8 cellular contexts compared by ENCODE assay signal in the genomic region with DNA sequence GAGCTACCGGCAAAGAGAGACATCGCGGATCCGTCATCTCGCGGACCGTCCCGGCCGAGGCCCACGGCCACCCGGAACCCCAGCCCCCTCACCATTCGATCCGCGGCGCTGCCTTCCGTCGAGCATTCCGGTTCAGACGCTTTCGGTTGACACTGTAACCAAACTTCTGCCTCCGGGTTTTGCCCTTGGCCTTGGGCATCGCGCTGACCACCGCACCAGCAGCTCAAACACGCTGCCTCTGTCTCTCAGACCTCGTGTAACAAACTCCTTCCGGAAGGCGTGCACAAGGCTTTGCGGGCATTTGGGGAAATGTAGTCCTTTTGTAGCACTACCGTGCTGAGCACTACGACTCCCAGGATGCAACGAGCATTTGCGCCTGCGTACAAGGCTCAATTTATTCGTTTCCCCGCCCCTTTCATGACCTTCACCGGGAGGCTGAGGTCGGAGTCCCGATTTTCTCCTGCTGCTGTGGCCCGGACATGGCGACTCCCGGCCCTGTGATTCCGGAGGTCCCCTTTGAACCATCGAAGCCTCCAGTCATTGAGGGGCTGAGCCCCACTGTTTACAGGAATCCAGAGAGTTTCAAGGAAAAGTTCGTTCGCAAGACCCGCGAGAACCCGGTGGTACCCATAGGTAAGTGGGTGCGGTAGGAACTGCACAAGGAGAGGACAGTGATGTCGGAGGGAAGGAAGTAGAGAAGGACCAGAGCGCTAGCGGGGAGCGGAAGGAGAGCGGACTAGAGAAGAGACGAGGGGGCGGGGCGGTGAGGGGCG. TPM values are rescaled to one million over a fixed set of nuclear protein-coding genes. Genes with fewer than 3 reads are reported as not detected.
DNase-seq lines count a peak whose midpoint lies in the region; ATAC-seq, FAIRE-seq and TF ChIP-seq lines count a peak whose summit lies in the region.

A gene with protein sequence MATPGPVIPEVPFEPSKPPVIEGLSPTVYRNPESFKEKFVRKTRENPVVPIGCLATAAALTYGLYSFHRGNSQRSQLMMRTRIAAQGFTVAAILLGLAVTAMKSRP (plus strand): TSS at position 411 of the 773 bp plus-strand sequence. CDS start 69 bp downstream, at position 480.
A gene with protein sequence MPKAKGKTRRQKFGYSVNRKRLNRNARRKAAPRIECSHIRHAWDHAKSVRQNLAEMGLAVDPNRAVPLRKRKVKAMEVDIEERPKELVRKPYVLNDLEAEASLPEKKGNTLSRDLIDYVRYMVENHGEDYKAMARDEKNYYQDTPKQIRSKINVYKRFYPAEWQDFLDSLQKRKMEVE (minus strand): TSS at position 258 of the 773 bp plus-strand sequence. CDS start 59 bp downstream, at position 199.

- no peak for TF ChIP-seq EP300 in upper lobe of left lung (IDR thresholded peaks at IDR 0.05)

- TF ChIP-seq CTCF in adrenal gland (IDR thresholded peaks at IDR 0.05) (peak in 3 of 6 experiments; percentile 28 to 51 (median 44)), heart right ventricle (IDR thresholded peaks at IDR 0.05) (no peak), upper lobe of left lung (IDR thresholded peaks at IDR 0.05) (peak in 4 of 6 experiments; percentile 17 to 56 (median 43))

- H3K4me3 ChIP-seq in adrenal gland, result peak within 1 kb of the TSS; percentile 17 to 89 (median 80)
- H3K4me3 ChIP-seq in heart right ventricle, result peak within 1 kb of the TSS; percentile 52 to 99 (median 78)
- H3K4me3 ChIP-seq in upper lobe of left lung, result peak within 1 kb of the TSS; percentile 56 to 85 (median 74)

- H3K27ac ChIP-seq in adrenal gland (peak within 1 kb of the TSS; percentile 92 to 99 (median 96)), heart right ventricle (peak within 1 kb of the TSS; percentile 91 to 99 (median 95)), upper lobe of left lung (peak within 1 kb of the TSS; percentile 91 to 98 (median 93))

- peak; percentile 91 for TF ChIP-seq POLR2A in GM12892 (IDR thresholded peaks at IDR 0.05; ENCODE audit: low read depth, low read length)
- peak in 1 of 2 donors; percentile 7 for TF ChIP-seq POLR2A in adrenal gland (IDR thresholded peaks at IDR 0.05)
- TF ChIP-seq POLR2A in upper lobe of left lung (IDR thresholded peaks at IDR 0.05), result peak in 1 of 4 donors; percentile 24

- intact Hi-C loops in adrenal gland (cut with DNase I) (loop anchor here in 1 of 2 donors (2.0 kb wide), 1 partner anchor 26 kb away; no protein-coding TSS in a partner anchor), heart right ventricle (cut with DNase I) (loop anchor here in 1 of 10 donors (2.0 to 10.0 kb wide), 3 partner anchors 28 to 146 kb away; a partner anchor contains a TSS), posterior cingulate gyrus (cut with DNase I) (loop anchor here (1.0 to 10.0 kb wide), 3 partner anchors 27 to 146 kb away; a partner anchor contains a TSS)

- no peaks in the 10 kb centered on the region for H3K27me3 ChIP-seq in adrenal gland
- H3K27me3 ChIP-seq in heart right ventricle, result no peaks in the 10 kb centered on the region
- no peaks in the 10 kb centered on the region for H3K27me3 ChIP-seq in upper lobe of left lung

- DNase-seq in GM12892 (ENCODE audit: insufficient read length) (peak; percentile 89), NCI-H146 (lab: John Stamatoyannopoulos, UW) (peak; percentile 97), T-helper 1 cell (peak; percentile 98 to 100 (median 99)), adrenal gland (peak; percentile 99 to 100 (median 100)), heart right ventricle (peak; percentile 99 to 100), posterior cingulate gyrus (peak; percentile 96 to 99 (median 98)), upper lobe of left lung (peak; percentile 92 to 99)

- WGBS in adrenal gland, 4 donors, result 0 to 1% (median 0%) methylated on average over 38 to 59 of the region's 59 CpGs
- 0% methylated on average over 59 of the region's 59 CpGs for WGBS in heart right ventricle, 2 donors
- 0 to 1% methylated on average over 21 to 50 of the region's 59 CpGs for WGBS in upper lobe of left lung, 2 donors

- H3K9me3 ChIP-seq in adrenal gland (replicated peaks in 1 of 3) (no peaks in the 10 kb centered on the region), heart right ventricle (no peaks in the 10 kb centered on the region), upper lobe of left lung (no peaks in the 10 kb centered on the region)

- ATAC-seq in HG02852 (IDR thresholded peaks at IDR 0.05; ENCODE audit: unreplicated experiment) (peak; percentile 90), heart right ventricle (peak; percentile 94 to 98 (median 96)), upper lobe of left lung (ENCODE audit: low FRiP score in 2 of 2) (peak; percentile 98 to 99)

- peak; percentile 98 for FAIRE-seq in GM12892 (lab: Jason Lieb, UNC)

- peaks cover 12 to 24% of the 10 kb centered on the region in 2 donors for H3K4me1 ChIP-seq in adrenal gland (replicated peaks in 1 of 2)
- peaks cover 6 to 39% (median 27%) of the 10 kb centered on the region in 9 donors for H3K4me1 ChIP-seq in heart right ventricle
- peaks cover 15 to 41% (median 20%) of the 10 kb centered on the region in 4 donors for H3K4me1 ChIP-seq in upper lobe of left lung

- H3K36me3 ChIP-seq in adrenal gland (replicated peaks in 1 of 2) (peaks cover 0 to 46% of the 10 kb centered on the region in 2 donors), heart right ventricle (peaks cover 0 to 65% (median 43%) of the 10 kb centered on the region in 9 donors), upper lobe of left lung (peaks cover 14 to 51% (median 43%) of the 10 kb centered on the region in 4 donors)

RNA-seq across cellular contexts. Expression of the first gene that starts in this region (rescaled TPM):
- polyA plus RNA-seq in GM12892 (2012; ENCODE audit: missing spikeins), result 130 TPM
- total RNA-seq in adrenal gland, result 100 to 1,000 TPM; 138 to 262 (median 197) TPM
- 100 to 1,000 TPM; 112 to 492 (median 244) TPM for polyA plus RNA-seq in adrenal gland
- 100 to 1,000 TPM; 198 to 276 (median 228) TPM for total RNA-seq in heart right ventricle
- 100 to 1,000 TPM; 325 to 349 TPM for polyA plus RNA-seq in heart right ventricle
- 100 to 1,000 TPM in 3 of 6 donors, 10 to 100 TPM in 3; 46.5 to 108 (median 93.6) TPM for total RNA-seq in upper lobe of left lung

RNA-seq across cellular contexts. Expression of the second gene that starts in this region (rescaled TPM):
- polyA plus RNA-seq in GM12892 (2012; ENCODE audit: missing spikeins), result 73.3 TPM
- total RNA-seq in adrenal gland, result 10 to 100 TPM in 4 of 8 donors, 1 to 10 TPM in 4; 6.2 to 53.3 (median 13.8) TPM
- 10 to 100 TPM; 49.5 to 62.1 (median 57.0) TPM for polyA plus RNA-seq in adrenal gland
- 10 to 100 TPM; 11.3 to 25.9 (median 18.5) TPM for total RNA-seq in heart right ventricle
- 10 to 100 TPM; 59.0 to 84.0 TPM for polyA plus RNA-seq in heart right ventricle
- total RNA-seq in upper lobe of left lung, result 10 to 100 TPM in 4 of 6 donors, 1 to 10 TPM in 2; 3.1 to 25.4 (median 12.1) TPM

Comparison
In these comparisons a context has a peak if more than half of its experiments do, and no peak if none do; other contexts are left out.
1. Peak in every context shown above with its lines: DNase-seq, ATAC-seq, H3K4me3 ChIP-seq and H3K27ac ChIP-seq.
2. CTCF ChIP-seq: peak in upper lobe of left lung (4 of 6); none in heart right ventricle (0 of 9).